8 cellular contexts compared by ENCODE assay signal in genomic region chr3:48898383-48899234, GRCh38. TPM values are rescaled to one million over a fixed set of nuclear protein-coding genes. Genes with fewer than 3 reads are reported as not detected.
DNase-seq lines count a peak whose midpoint lies in the region; ATAC-seq, FAIRE-seq and TF ChIP-seq lines count a peak whose summit lies in the region.

A gene with protein sequence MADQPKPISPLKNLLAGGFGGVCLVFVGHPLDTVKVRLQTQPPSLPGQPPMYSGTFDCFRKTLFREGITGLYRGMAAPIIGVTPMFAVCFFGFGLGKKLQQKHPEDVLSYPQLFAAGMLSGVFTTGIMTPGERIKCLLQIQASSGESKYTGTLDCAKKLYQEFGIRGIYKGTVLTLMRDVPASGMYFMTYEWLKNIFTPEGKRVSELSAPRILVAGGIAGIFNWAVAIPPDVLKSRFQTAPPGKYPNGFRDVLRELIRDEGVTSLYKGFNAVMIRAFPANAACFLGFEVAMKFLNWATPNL (minus strand): TSS chr3:48898882. CDS start chr3:48898794, 88 bp downstream.

- no peaks in the 10 kb centered on the region for H4K20me1 ChIP-seq in fibroblast of lung (ENCODE audit: control insufficient read depth, extremely low read depth, insufficient read depth, low read length)

- peak; percentile 95 for FAIRE-seq in HTR-8/SVneo (lab: Jason Lieb, UNC)

- no peaks in the 10 kb centered on the region for H3K9me3 ChIP-seq in Peyer's patch
- H3K9me3 ChIP-seq in fibroblast of lung (ENCODE audit: control insufficient read depth, insufficient read depth, low read depth, low read length), result no peaks in the 10 kb centered on the region
- no peaks in the 10 kb centered on the region for H3K9me3 ChIP-seq in naive thymus-derived CD4-positive, alpha-beta T cell (ENCODE audit: control insufficient read depth in 2 of 3, low read length in 3 of 3)

- H3K4me3 ChIP-seq in Peyer's patch (peak within 1 kb of the TSS; percentile 54 to 92 (median 80)), fibroblast of lung (replicated peaks in 1 of 4; ENCODE audit: control extremely low read depth in 1 of 4, insufficient read depth in 1 of 4, low read depth in 3 of 4, low read length in 4 of 4) (peak within 1 kb of the TSS; percentile 64 to 81 (median 71))
- H3K4me3 ChIP-seq in naive thymus-derived CD4-positive, alpha-beta T cell (ENCODE audit: low read length), result peak within 1 kb of the TSS; percentile 91

- BruUV-seq in Calu3 (replicated peaks; lab: Mats Ljungman, UMichigan), result no TSS peak

- H3K4me3 Mint-ChIP-seq in Calu3 (ENCODE audit: low read depth, unreplicated experiment), result peak within 1 kb of the TSS; percentile 90
- H3K4me3 Mint-ChIP-seq in naive thymus-derived CD4-positive, alpha-beta T cell, result peak within 1 kb of the TSS; percentile 89 to 99 (median 94)
- peak within 1 kb of the TSS; percentile 90 for H3K4me3 Mint-ChIP-seq in stimulated activated memory B cell treated with anti-CD40 and anti-IgM and Interleukin-4, amounts not matched to agents 10 μg/mL and 1 μg/mL and 100 μg/mL, for 72 hours

- H3K27me3 ChIP-seq in Peyer's patch (no peaks in the 10 kb centered on the region), fibroblast of lung (ENCODE audit: control insufficient read depth, insufficient read depth, low read length) (no peaks in the 10 kb centered on the region)
- no peaks in the 10 kb centered on the region for H3K27me3 ChIP-seq in naive thymus-derived CD4-positive, alpha-beta T cell (ENCODE audit: control insufficient read depth in 2 of 2, insufficient read depth in 2 of 2, low read length in 2 of 2)

- no peaks in the 10 kb centered on the region for H3K9me3 Mint-ChIP-seq in Calu3 (ENCODE audit: low read depth, unreplicated experiment)
- H3K9me3 Mint-ChIP-seq in naive thymus-derived CD4-positive, alpha-beta T cell, result no peaks in the 10 kb centered on the region
- H3K9me3 Mint-ChIP-seq in stimulated activated memory B cell treated with anti-CD40 and anti-IgM and Interleukin-4, amounts not matched to agents 10 μg/mL and 1 μg/mL and 100 μg/mL, for 72 hours, result no peaks in the 10 kb centered on the region

- POLR2A ChIA-PET in naive thymus-derived CD4-positive, alpha-beta T cell (lab: Charles Lee), result interaction anchor here (0.5 to 3.3 kb wide), 15 partner anchors 12 to 1138 kb away, joined by 3 to 39 read pairs (median 5); partner anchors contain the start of genes ARIH2, IP6K2, NDUFAF3 and QRICH1

- peak within 1 kb of the TSS; percentile 68 for H3K27ac Mint-ChIP-seq in Calu3 (ENCODE audit: unreplicated experiment)
- H3K27ac Mint-ChIP-seq in naive thymus-derived CD4-positive, alpha-beta T cell, result peak within 1 kb of the TSS; percentile 83 to 99 (median 93)
- peak within 1 kb of the TSS; percentile 79 for H3K27ac Mint-ChIP-seq in stimulated activated memory B cell treated with anti-CD40 and anti-IgM and Interleukin-4, amounts not matched to agents 10 μg/mL and 1 μg/mL and 100 μg/mL, for 72 hours

- H3K4me2 ChIP-seq in fibroblast of lung (ENCODE audit: extremely low read depth, insufficient read depth, low read length), result peak within 1 kb of the TSS; percentile 76

- intact Hi-C loops in Calu3 (cut with micrococcal nuclease; ENCODE audit: unreplicated experiment), result no loop called here
- intact Hi-C loops in naive thymus-derived CD4-positive, alpha-beta T cell (cut with micrococcal nuclease), result loop anchor here (1.0 to 10.0 kb wide), 15 partner anchors 20 to 598 kb away; partner anchors contain the start of genes IP6K2 (in 2 of the 2), PRKAR2A (in 2 of the 2), ARIH2 (in 1 of the 2) and ATRIP (in 1 of the 2)

- ATAC-seq in GM21360 (IDR thresholded peaks at IDR 0.05; ENCODE audit: unreplicated experiment), result peak; percentile 84
- peak; percentile 98 for ATAC-seq in naive thymus-derived CD4-positive, alpha-beta T cell
- ATAC-seq in stimulated activated memory B cell treated with anti-CD40 and anti-IgM and Interleukin-4, amounts not matched to agents 10 μg/mL and 1 μg/mL and 100 μg/mL, for 72 hours, result peak; percentile 98

- peaks cover 3% of the 10 kb centered on the region for H3K79me2 ChIP-seq in fibroblast of lung (ENCODE audit: control insufficient read depth, insufficient read depth, low read length)

- CTCF ChIA-PET in Calu3 (lab: Charles Lee), result interaction anchor here (0.6 to 1.7 kb wide), 4 partner anchors 52 to 347 kb away, joined by 3 to 8 read pairs (median 5); no protein-coding TSS in a partner anchor
- CTCF ChIA-PET in naive thymus-derived CD4-positive, alpha-beta T cell (lab: Charles Lee), result interaction anchor here (0.6 to 2.8 kb wide), 6 partner anchors 13 to 139 kb away, joined by 3 to 15 read pairs (median 3); partner anchors contain the start of gene ARIH2

- H3K4me1 ChIP-seq in Peyer's patch (peaks cover 0 to 15% (median 11%) of the 10 kb centered on the region in 4 donors), fibroblast of lung (ENCODE audit: control insufficient read depth, extremely low read depth, insufficient read depth, low read length) (peaks cover 8% of the 10 kb centered on the region)
- H3K4me1 ChIP-seq in naive thymus-derived CD4-positive, alpha-beta T cell (ENCODE audit: control insufficient read depth in 2 of 2, insufficient read depth in 2 of 2, low read length in 2 of 2), result peaks cover 21 to 23% of the 10 kb centered on the region in 2 donors

- H3K36me3 Mint-ChIP-seq in Calu3 (ENCODE audit: insufficient read depth, unreplicated experiment), result peaks cover 19% of the 10 kb centered on the region
- peaks cover 0 to 10% (median 0%) of the 10 kb centered on the region in 5 donors for H3K36me3 Mint-ChIP-seq in naive thymus-derived CD4-positive, alpha-beta T cell
- H3K36me3 Mint-ChIP-seq in stimulated activated memory B cell treated with anti-CD40 and anti-IgM and Interleukin-4, amounts not matched to agents 10 μg/mL and 1 μg/mL and 100 μg/mL, for 72 hours, result no peaks in the 10 kb centered on the region

- peak within 1 kb of the TSS; percentile 80 for H2AFZ ChIP-seq in fibroblast of lung (ENCODE audit: low read length)

- no peaks in the 10 kb centered on the region for H3K36me3 ChIP-seq in Peyer's patch
- H3K36me3 ChIP-seq in fibroblast of lung (ENCODE audit: control insufficient read depth, insufficient read depth, low read length), result no peaks in the 10 kb centered on the region
- H3K36me3 ChIP-seq in naive thymus-derived CD4-positive, alpha-beta T cell (ENCODE audit: control insufficient read depth in 2 of 3, insufficient read depth in 3 of 3, low read length in 3 of 3), result peaks cover 0 to 4% (median 0%) of the 10 kb centered on the region in 3 experiments

- H3K9ac ChIP-seq in fibroblast of lung (ENCODE audit: insufficient read depth, low read length), result peak within 1 kb of the TSS; percentile 57

- no peak for TF ChIP-seq CTCF in Calu3 (IDR thresholded peaks at IDR 0.05; ENCODE audit: unreplicated experiment)
- peak in 3 of 6 experiments; percentile 1 to 9 (median 9) for TF ChIP-seq CTCF in Peyer's patch (IDR thresholded peaks at IDR 0.05)
- TF ChIP-seq CTCF in fibroblast of lung (conservative IDR thresholded peaks at IDR 0.05 in 1 of 2, IDR thresholded peaks at IDR 0.05 in 1 of 2; ENCODE audit: low read depth in 1 of 2, low read length in 2 of 2), result peak in 1 of 2 donors; percentile 9

- TF ChIP-seq POLR2A in Peyer's patch (IDR thresholded peaks at IDR 0.05), result peak; percentile 57 to 84

- H3K27me3 Mint-ChIP-seq in Calu3 (ENCODE audit: unreplicated experiment), result no peaks in the 10 kb centered on the region
- no peaks in the 10 kb centered on the region for H3K27me3 Mint-ChIP-seq in naive thymus-derived CD4-positive, alpha-beta T cell
- no peaks in the 10 kb centered on the region for H3K27me3 Mint-ChIP-seq in stimulated activated memory B cell treated with anti-CD40 and anti-IgM and Interleukin-4, amounts not matched to agents 10 μg/mL and 1 μg/mL and 100 μg/mL, for 72 hours

- peak within 1 kb of the TSS; percentile 77 to 95 (median 89) for H3K27ac ChIP-seq in Peyer's patch
- peak within 1 kb of the TSS; percentile 9 for H3K27ac ChIP-seq in fibroblast of lung (ENCODE audit: insufficient read depth, low read length)
- H3K27ac ChIP-seq in naive thymus-derived CD4-positive, alpha-beta T cell (ENCODE audit: low read depth, low read length), result peak within 1 kb of the TSS; percentile 76

- H3K4me1 Mint-ChIP-seq in Calu3 (ENCODE audit: low read depth, unreplicated experiment), result peaks cover 18% of the 10 kb centered on the region
- peaks cover 27 to 51% (median 41%) of the 10 kb centered on the region in 7 donors for H3K4me1 Mint-ChIP-seq in naive thymus-derived CD4-positive, alpha-beta T cell
- H3K4me1 Mint-ChIP-seq in stimulated activated memory B cell treated with anti-CD40 and anti-IgM and Interleukin-4, amounts not matched to agents 10 μg/mL and 1 μg/mL and 100 μg/mL, for 72 hours, result peaks cover 49% of the 10 kb centered on the region

- DNase-seq in Calu3 (peak; percentile 96), HTR-8/SVneo (ENCODE audit: insufficient read length, low spot score) (peak; percentile 94), Peyer's patch (peak; percentile 91 to 97 (median 97)), activated T-helper 1 cell treated with Interleukin-2 at 50 U/mL for 16 hours (ENCODE audit: low read depth) (peak; percentile 88), fibroblast of lung (ENCODE audit: low read depth in 2 of 2) (peak; percentile 78 to 86)
- DNase-seq in naive thymus-derived CD4-positive, alpha-beta T cell, result peak; percentile 78 to 95 (median 85)

RNA-seq across cellular contexts. Expression of the gene that starts here (rescaled TPM):
- 7.9 and 11.4 TPM in 2 replicates for total RNA-seq in Calu3 (2022)
- 100 to 1,000 TPM in 1 of 4 donors, 10 to 100 TPM in 3; 29.7 to 138 (median 68.9) TPM for total RNA-seq in Peyer's patch
- total RNA-seq in fibroblast of lung, result 13.1 and 25.1 TPM in 2 replicates
- 40.3 and 40.6 TPM in 2 replicates for polyA plus RNA-seq in fibroblast of lung
- polyA plus RNA-seq in fibroblast of lung (2012), result 15.0 and 17.6 TPM in 2 replicates
- polyA minus RNA-seq in fibroblast of lung (ENCODE audit: low replicate concordance), result 6.0 and 7.6 TPM in 2 replicates
- 10 to 100 TPM in 4 of 5 experiments, 1 to 10 TPM in 1; 6.6 to 27.3 (median 12.8) TPM for total RNA-seq in naive thymus-derived CD4-positive, alpha-beta T cell
- polyA plus RNA-seq in naive thymus-derived CD4-positive, alpha-beta T cell, result 10 to 100 TPM; 15.7 to 19.4 TPM

Comparison
In these comparisons a context has a peak if more than half of its experiments do, and no peak if none do; other contexts are left out.
1. Peak in every context shown above with its lines: DNase-seq, ATAC-seq, H3K4me3 ChIP-seq and H3K27ac ChIP-seq.
2. H3K27ac ChIP-seq: peak in every context shown above with its lines; median percentile 89 in Peyer's patch; 76 in naive thymus-derived CD4-positive, alpha-beta T cell; 9 in fibroblast of lung.